8 cellular contexts compared by ENCODE assay signal in the genomic region with DNA sequence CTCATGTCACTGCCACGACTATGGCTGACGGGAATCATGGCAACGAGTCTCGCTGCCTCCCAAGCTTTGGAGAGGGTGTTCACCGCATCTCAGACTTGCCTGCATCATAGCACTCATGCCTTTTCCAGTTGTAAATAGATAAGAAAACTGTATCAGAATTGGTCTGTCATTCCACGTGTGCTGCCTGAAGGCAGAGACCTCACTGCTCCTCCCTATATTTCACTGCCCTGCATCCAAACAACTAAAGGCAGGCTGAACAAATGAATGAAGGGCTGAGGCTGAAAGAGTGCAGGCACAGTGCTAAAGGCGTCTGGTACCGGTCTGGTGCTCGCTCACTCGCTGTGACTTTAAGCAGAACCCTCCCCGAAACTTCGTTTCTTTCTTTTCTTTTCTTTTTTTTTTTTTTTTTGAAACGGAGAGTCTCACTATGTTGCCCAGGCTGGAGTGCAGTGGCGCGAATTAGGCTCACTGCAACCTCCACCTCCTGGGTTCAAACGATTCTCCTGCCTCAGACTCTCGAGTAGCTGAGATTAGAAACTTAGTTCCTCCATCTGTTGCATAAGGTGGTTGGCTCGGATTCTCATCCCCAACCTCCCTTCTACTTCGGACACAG. TPM values are rescaled to one million over a fixed set of nuclear protein-coding genes. Genes with fewer than 3 reads are reported as not detected.
A peak's percentile ranks its signal among the peaks of the same experiment; 100 is the strongest.
DNase-seq lines count a peak whose midpoint lies in the region; ATAC-seq and TF ChIP-seq lines count a peak whose summit lies in the region.

No MANE protein-coding gene starts in this region.

- H3K9me2 ChIP-seq in Loucy (replicated peaks; ENCODE audit: low read depth, low read length): no peaks in the 10 kb centered on the region

- ATAC-seq in naive thymus-derived CD4-positive, alpha-beta T cell: no peak
- ATAC-seq in GM21367 (IDR thresholded peaks at IDR 0.05; ENCODE audit: unreplicated experiment): no peak

- H3K4me2 ChIP-seq in Loucy (ENCODE audit: low read depth, low read length, poor library complexity, severe bottlenecking): peak overlapping the region; percentile 93

- no peaks in the 10 kb centered on the region for H4K20me1 ChIP-seq in Loucy (ENCODE audit: insufficient read depth, low read length, poor library complexity, severe bottlenecking)

- CTCF ChIA-PET in naive thymus-derived CD4-positive, alpha-beta T cell (lab: Charles Lee): interaction anchor here (0.6 to 4.2 kb wide), 5 partner anchors 25 to 177 kb away, joined by 3 to 15 read pairs (median 5); partner anchors contain the start of genes HECTD3 and UROD

- peaks cover 12% of the 10 kb centered on the region for H3K4me1 ChIP-seq in Loucy (ENCODE audit: insufficient read depth, low read length, poor library complexity, severe bottlenecking)
- H3K4me1 ChIP-seq in naive thymus-derived CD4-positive, alpha-beta T cell (ENCODE audit: control insufficient read depth in 2 of 2, insufficient read depth in 2 of 2, low read length in 2 of 2): peaks cover 8 to 13% of the 10 kb centered on the region in 2 donors

- H3K27ac Mint-ChIP-seq in activated CD4-positive, alpha-beta T cell treated with anti-CD3 and anti-CD28 coated beads, Interleukin-2, amount 10 ng/mL, durations not matched to agents 24 days and 14 days: peak overlapping the region; percentile 89
- H3K27ac Mint-ChIP-seq in naive thymus-derived CD4-positive, alpha-beta T cell: peak overlapping the region; percentile 75 to 99 (median 92)

- H3K9me3 ChIP-seq in Loucy (ENCODE audit: insufficient read depth, low read depth, low read length): no peaks in the 10 kb centered on the region
- no peaks in the 10 kb centered on the region for H3K9me3 ChIP-seq in naive thymus-derived CD4-positive, alpha-beta T cell (ENCODE audit: control insufficient read depth in 2 of 3, low read length in 3 of 3)

- H3K27ac ChIP-seq in naive thymus-derived CD4-positive, alpha-beta T cell (ENCODE audit: low read depth, low read length): peak overlapping the region; percentile 68

- no peak for DNase-seq in activated CD4-positive, alpha-beta T cell treated with anti-CD3 and anti-CD28 coated beads, Interleukin-2, amount 10 ng/mL, durations not matched to agents 24 days and 14 days
- DNase-seq in activated CD4-positive, alpha-beta T cell treated with anti-CD3 and anti-CD28 coated beads, Interleukin-2, amount 50 U/mL, for 1 hour: no peak
- DNase-seq in dermis blood vessel endothelial cell (peak; percentile 12), C1 segment of cervical spinal cord (lab: John Stamatoyannopoulos, UW) (no peak), NCI-H1105 (lab: John Stamatoyannopoulos, UW) (no peak)
- no peak for DNase-seq in naive thymus-derived CD4-positive, alpha-beta T cell

- H3K36me3 Mint-ChIP-seq in activated CD4-positive, alpha-beta T cell treated with anti-CD3 and anti-CD28 coated beads, Interleukin-2, amount 10 ng/mL, durations not matched to agents 24 days and 14 days (ENCODE audit: low read depth): peaks cover 12% of the 10 kb centered on the region
- H3K36me3 Mint-ChIP-seq in naive thymus-derived CD4-positive, alpha-beta T cell: peaks cover 0 to 4% (median 2%) of the 10 kb centered on the region in 5 donors

- TF ChIP-seq CTCF in Loucy (conservative IDR thresholded peaks at IDR 0.05; ENCODE audit: low read length): no peak

- peak overlapping the region; percentile 96 for H3K4me3 Mint-ChIP-seq in activated CD4-positive, alpha-beta T cell treated with anti-CD3 and anti-CD28 coated beads, Interleukin-2, amount 10 ng/mL, durations not matched to agents 24 days and 14 days
- peak overlapping the region; percentile 90 to 100 (median 98) for H3K4me3 Mint-ChIP-seq in naive thymus-derived CD4-positive, alpha-beta T cell

- peaks cover 13% of the 10 kb centered on the region for H3K79me2 ChIP-seq in Loucy (ENCODE audit: insufficient read depth, low read length)

- H3K27me3 ChIP-seq in Loucy (ENCODE audit: insufficient read depth, low read length, poor library complexity, severe bottlenecking): no peaks in the 10 kb centered on the region
- H3K27me3 ChIP-seq in naive thymus-derived CD4-positive, alpha-beta T cell (ENCODE audit: control insufficient read depth in 2 of 2, insufficient read depth in 2 of 2, low read length in 2 of 2): no peaks in the 10 kb centered on the region

- H3F3A ChIP-seq in Loucy (ENCODE audit: low read depth): no peaks in the 10 kb centered on the region

- peaks cover 17% of the 10 kb centered on the region for H3K4me1 Mint-ChIP-seq in activated CD4-positive, alpha-beta T cell treated with anti-CD3 and anti-CD28 coated beads, Interleukin-2, amount 10 ng/mL, durations not matched to agents 24 days and 14 days
- peaks cover 7 to 39% (median 23%) of the 10 kb centered on the region in 7 donors for H3K4me1 Mint-ChIP-seq in naive thymus-derived CD4-positive, alpha-beta T cell

- peak overlapping the region; percentile 75 for H3K9ac ChIP-seq in Loucy (ENCODE audit: low read depth, low read length, poor library complexity, severe bottlenecking)

- H3K4me3 ChIP-seq in Loucy (ENCODE audit: low read length, poor library complexity, severe bottlenecking): peak overlapping the region; percentile 83
- H3K4me3 ChIP-seq in naive thymus-derived CD4-positive, alpha-beta T cell (ENCODE audit: low read length): peak overlapping the region; percentile 77

- no peaks in the 10 kb centered on the region for H3K36me3 ChIP-seq in Loucy (ENCODE audit: insufficient read depth, low read length)
- H3K36me3 ChIP-seq in naive thymus-derived CD4-positive, alpha-beta T cell (ENCODE audit: control insufficient read depth in 2 of 3, insufficient read depth in 3 of 3, low read length in 3 of 3): peaks cover 0 to 5% (median 0%) of the 10 kb centered on the region in 3 experiments

- intact Hi-C loops in activated CD4-positive, alpha-beta T cell treated with anti-CD3 and anti-CD28 coated beads, Interleukin-2, amount 10 ng/mL, durations not matched to agents 24 days and 14 days (cut with micrococcal nuclease): loop anchor here (1.0 kb wide), 3 partner anchors 26 to 354 kb away; partner anchors contain the start of genes MUTYH, TOE1 and UROD
- intact Hi-C loops in naive thymus-derived CD4-positive, alpha-beta T cell (cut with micrococcal nuclease): loop anchor here (1.0 to 5.0 kb wide), 13 partner anchors 26 to 701 kb away; partner anchors contain the start of genes GPBP1L1 (in 2 of the 2), TMEM69 (in 2 of the 2), UROD (in 2 of the 2) and KIF2C (in 1 of the 2)

- H3K27me3 Mint-ChIP-seq in activated CD4-positive, alpha-beta T cell treated with anti-CD3 and anti-CD28 coated beads, Interleukin-2, amount 10 ng/mL, durations not matched to agents 24 days and 14 days: no peaks in the 10 kb centered on the region
- no peaks in the 10 kb centered on the region for H3K27me3 Mint-ChIP-seq in naive thymus-derived CD4-positive, alpha-beta T cell

- no peaks in the 10 kb centered on the region for H3K9me3 Mint-ChIP-seq in activated CD4-positive, alpha-beta T cell treated with anti-CD3 and anti-CD28 coated beads, Interleukin-2, amount 10 ng/mL, durations not matched to agents 24 days and 14 days
- H3K9me3 Mint-ChIP-seq in naive thymus-derived CD4-positive, alpha-beta T cell: no peaks in the 10 kb centered on the region

- H2AFZ ChIP-seq in Loucy (ENCODE audit: low read length): peak overlapping the region; percentile 94

- POLR2A ChIA-PET in naive thymus-derived CD4-positive, alpha-beta T cell (lab: Charles Lee): interaction anchor here (0.5 to 2.5 kb wide), 19 partner anchors 25 to 1318 kb away, joined by 3 to 30 read pairs (median 4); partner anchors contain the start of genes BTBD19, HECTD3, LRRC41 and MUTYH

RNA-seq across cellular contexts. Expression of gene EIF2B3, which starts 0.5 kb away (rescaled TPM):
- total RNA-seq in activated CD4-positive, alpha-beta T cell treated with anti-CD3 and anti-CD28 coated beads, Interleukin-2, amount 10 ng/mL, durations not matched to agents 24 days and 14 days: 58.9 and 60.8 TPM in 2 replicates
- 22.8 and 26.5 TPM in 2 replicates for total RNA-seq in dermis blood vessel endothelial cell
- 10 to 100 TPM; 13.0 to 29.0 (median 17.8) TPM for total RNA-seq in naive thymus-derived CD4-positive, alpha-beta T cell
- 10 to 100 TPM; 19.4 to 32.0 TPM for polyA plus RNA-seq in naive thymus-derived CD4-positive, alpha-beta T cell

RNA-seq across cellular contexts. Expression of gene HECTD3, which starts 25.3 kb away (rescaled TPM):
- total RNA-seq in activated CD4-positive, alpha-beta T cell treated with anti-CD3 and anti-CD28 coated beads, Interleukin-2, amount 10 ng/mL, durations not matched to agents 24 days and 14 days: 19.6 and 20.3 TPM in 2 replicates
- total RNA-seq in dermis blood vessel endothelial cell: 32.2 and 54.8 TPM in 2 replicates
- 10 to 100 TPM; 38.8 to 53.7 (median 42.2) TPM for total RNA-seq in naive thymus-derived CD4-positive, alpha-beta T cell
- polyA plus RNA-seq in naive thymus-derived CD4-positive, alpha-beta T cell: 10 to 100 TPM; 12.2 to 26.9 TPM

RNA-seq across cellular contexts. Expression of gene UROD, which starts 26.2 kb away (rescaled TPM):
- total RNA-seq in activated CD4-positive, alpha-beta T cell treated with anti-CD3 and anti-CD28 coated beads, Interleukin-2, amount 10 ng/mL, durations not matched to agents 24 days and 14 days: 96.0 and 97.7 TPM in 2 replicates
- 207 and 231 TPM in 2 replicates for total RNA-seq in dermis blood vessel endothelial cell
- total RNA-seq in naive thymus-derived CD4-positive, alpha-beta T cell: 10 to 100 TPM; 40.7 to 72.8 (median 58.1) TPM
- 10 to 100 TPM; 90.5 to 91.3 TPM for polyA plus RNA-seq in naive thymus-derived CD4-positive, alpha-beta T cell
